10 cellular contexts compared by ENCODE assay signal in the genomic region with DNA sequence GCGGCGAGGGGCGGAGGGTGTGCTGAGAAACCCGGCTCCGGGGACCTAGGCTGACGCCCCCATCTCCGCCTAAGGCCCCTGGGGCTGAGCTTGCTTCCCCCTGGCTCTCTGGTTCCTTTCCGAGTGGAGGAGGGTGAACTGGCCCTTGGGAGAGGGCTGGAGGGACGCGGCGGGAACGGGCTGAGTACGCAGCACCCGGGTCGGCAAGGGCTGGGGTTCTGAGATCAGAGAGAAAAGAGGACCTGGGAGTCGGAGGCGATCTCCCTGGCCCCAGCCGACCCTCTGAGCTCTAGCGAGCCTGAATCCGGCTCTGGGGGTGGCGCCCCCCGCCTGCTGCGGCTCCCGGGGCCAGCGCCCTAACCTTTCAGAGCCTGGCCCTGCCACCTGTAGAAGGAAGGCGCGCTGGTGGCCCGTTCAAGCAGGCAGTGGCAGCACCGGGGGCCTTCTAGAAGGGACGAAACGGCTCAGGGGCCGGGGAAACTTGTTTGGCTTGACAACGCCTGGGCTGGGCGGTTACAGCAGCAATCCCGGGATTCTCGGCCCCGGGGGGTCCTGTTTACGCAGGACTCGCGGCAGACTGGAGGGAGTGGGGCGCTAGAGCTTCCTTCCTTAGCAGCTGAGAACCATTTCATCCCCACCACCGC.
DNase-seq lines count a peak whose midpoint lies in the region; ATAC-seq and TF ChIP-seq lines count a peak whose summit lies in the region.
"Had no signal": no experiment of that assay in that cellular context is flagged by ENCODE, and none has a peak within 500 bp of the region (broad histone marks: within the 10 kb centered on the region; RNA-seq: fewer than 3 reads in every experiment).

No MANE protein-coding gene starts in this region.

- no peaks in the 10 kb centered on the region for H3K36me3 Mint-ChIP-seq in activated naive CD8-positive, alpha-beta T cell treated with anti-CD3 and anti-CD28 coated beads, Interleukin-2, amount 10 ng/mL, durations not matched to agents 7 days and 5 days
- H3K36me3 Mint-ChIP-seq in activated naive CD8-positive, alpha-beta T cell treated with anti-CD3 and anti-CD28 coated beads, Interleukin-2, amount 50 U/mL, for 24 hours (ENCODE audit: low read depth), result no peaks in the 10 kb centered on the region
- no peaks in the 10 kb centered on the region for H3K36me3 Mint-ChIP-seq in type B pancreatic cell

- peaks cover 2% of the 10 kb centered on the region for H3K4me1 Mint-ChIP-seq in activated naive CD8-positive, alpha-beta T cell treated with anti-CD3 and anti-CD28 coated beads, Interleukin-2, amount 10 ng/mL, durations not matched to agents 7 days and 5 days
- peaks cover 8% of the 10 kb centered on the region for H3K4me1 Mint-ChIP-seq in activated naive CD8-positive, alpha-beta T cell treated with anti-CD3 and anti-CD28 coated beads, Interleukin-2, amount 50 U/mL, for 24 hours
- H3K4me1 Mint-ChIP-seq in type B pancreatic cell (ENCODE audit: unreplicated experiment), result peaks cover 22% of the 10 kb centered on the region

- H3K9ac ChIP-seq in adipocyte (ENCODE audit: low read length), result no peak overlapping the region

- DNase-seq in activated naive CD8-positive, alpha-beta T cell treated with anti-CD3 and anti-CD28 coated beads, Interleukin-2, amount 10 ng/mL, durations not matched to agents 7 days and 5 days, result peak; percentile 36
- no peak for DNase-seq in activated naive CD8-positive, alpha-beta T cell treated with anti-CD3 and anti-CD28 coated beads, Interleukin-2, amount 50 U/mL, for 24 hours
- DNase-seq in adipocyte (ENCODE audit: low read depth), result peak; percentile 50
- DNase-seq in type B pancreatic cell (ENCODE audit: extremely low spot score, unreplicated experiment), result no peak
- no peak for DNase-seq in activated effector memory CD4-positive, alpha-beta T cell treated with Interleukin-2 at 50 U/mL for 16 hours
- DNase-seq in activated naive CD4-positive, alpha-beta T cell treated with anti-CD3 and anti-CD28 coated beads, Interleukin-2, amount 50 U/mL, for 16 hours, result no peak
- DNase-seq in activated CD4-positive, CD25-positive, alpha-beta regulatory T cell treated with anti-CD3 and anti-CD28 coated beads, Interleukin-2, amount 50 U/mL, for 72 hours, result no peak
- DNase-seq: activated gamma-delta T cell treated with Interleukin-2 at 50 U/mL for 16 hours, GOT3 had no signal

- POLR2A ChIA-PET in activated naive CD8-positive, alpha-beta T cell treated with anti-CD3 and anti-CD28 coated beads, Interleukin-2, amount 10 ng/mL, durations not matched to agents 7 days and 5 days (lab: Charles Lee), result interaction anchor here (1.2 kb wide), 1 partner anchor 271 kb away, joined by 4 read pairs; the partner anchor contains the start of gene FOXD2

- no peak overlapping the region for H3K4me3 Mint-ChIP-seq in activated naive CD8-positive, alpha-beta T cell treated with anti-CD3 and anti-CD28 coated beads, Interleukin-2, amount 10 ng/mL, durations not matched to agents 7 days and 5 days
- H3K4me3 Mint-ChIP-seq in activated naive CD8-positive, alpha-beta T cell treated with anti-CD3 and anti-CD28 coated beads, Interleukin-2, amount 50 U/mL, for 24 hours, result no peak overlapping the region
- peak overlapping the region; percentile 83 for H3K4me3 Mint-ChIP-seq in type B pancreatic cell

- H3K27me3 ChIP-seq in adipocyte (replicated peaks; ENCODE audit: control insufficient read depth, insufficient read depth, low read length) (peaks cover 62% of the 10 kb centered on the region), layer of hippocampus (ENCODE audit: control insufficient read depth, insufficient read depth, low read length) (peaks cover 37% of the 10 kb centered on the region)

- no peaks in the 10 kb centered on the region for H3K9me3 ChIP-seq in adipocyte (ENCODE audit: control insufficient read depth, low read length)

- ATAC-seq in activated naive CD8-positive, alpha-beta T cell treated with anti-CD3 and anti-CD28 coated beads, Interleukin-2, amount 10 ng/mL, durations not matched to agents 7 days and 5 days (ENCODE audit: low read depth), result no peak
- no peak for ATAC-seq in activated naive CD8-positive, alpha-beta T cell treated with anti-CD3 and anti-CD28 coated beads, Interleukin-2, amount 50 U/mL, for 24 hours

- H3K9me3 Mint-ChIP-seq in activated naive CD8-positive, alpha-beta T cell treated with anti-CD3 and anti-CD28 coated beads, Interleukin-2, amount 10 ng/mL, durations not matched to agents 7 days and 5 days, result no peaks in the 10 kb centered on the region
- H3K9me3 Mint-ChIP-seq in activated naive CD8-positive, alpha-beta T cell treated with anti-CD3 and anti-CD28 coated beads, Interleukin-2, amount 50 U/mL, for 24 hours, result no peaks in the 10 kb centered on the region
- no peaks in the 10 kb centered on the region for H3K9me3 Mint-ChIP-seq in type B pancreatic cell

- H3K27ac ChIP-seq in layer of hippocampus (ENCODE audit: low read depth, low read length), result peak overlapping the region; percentile 58

- peak overlapping the region; percentile 58 for H3K27ac Mint-ChIP-seq in activated naive CD8-positive, alpha-beta T cell treated with anti-CD3 and anti-CD28 coated beads, Interleukin-2, amount 10 ng/mL, durations not matched to agents 7 days and 5 days
- H3K27ac Mint-ChIP-seq in activated naive CD8-positive, alpha-beta T cell treated with anti-CD3 and anti-CD28 coated beads, Interleukin-2, amount 50 U/mL, for 24 hours, result no peak overlapping the region
- H3K27ac Mint-ChIP-seq in type B pancreatic cell, result no peak overlapping the region

- H3K36me3 ChIP-seq in adipocyte (ENCODE audit: control insufficient read depth, insufficient read depth, low read length, severe bottlenecking), result no peaks in the 10 kb centered on the region

- peaks cover 25% of the 10 kb centered on the region for H3K4me1 ChIP-seq in adipocyte (ENCODE audit: control insufficient read depth, insufficient read depth, low read length)

- H3K4me3 ChIP-seq in adipocyte (ENCODE audit: low read length), result peak overlapping the region; percentile 39

- no peak for TF ChIP-seq CTCF in type B pancreatic cell (conservative IDR thresholded peaks at IDR 0.05)

- peaks cover 65% of the 10 kb centered on the region for H3K27me3 Mint-ChIP-seq in activated naive CD8-positive, alpha-beta T cell treated with anti-CD3 and anti-CD28 coated beads, Interleukin-2, amount 10 ng/mL, durations not matched to agents 7 days and 5 days
- peaks cover 78% of the 10 kb centered on the region for H3K27me3 Mint-ChIP-seq in activated naive CD8-positive, alpha-beta T cell treated with anti-CD3 and anti-CD28 coated beads, Interleukin-2, amount 50 U/mL, for 24 hours
- peaks cover 84% of the 10 kb centered on the region for H3K27me3 Mint-ChIP-seq in type B pancreatic cell

Comparison
In these comparisons a context has a peak if more than half of its experiments do, and no peak if none do; other contexts are left out.
1. DNase-seq: peak in activated naive CD8-positive, alpha-beta T cell treated with anti-CD3 and anti-CD28 coated beads, Interleukin-2, amount 10 ng/mL, durations not matched to agents 7 days and 5 days (single experiment) and adipocyte (single experiment); none in activated naive CD8-positive, alpha-beta T cell treated with anti-CD3 and anti-CD28 coated beads, Interleukin-2, amount 50 U/mL, for 24 hours (single experiment), type B pancreatic cell (single experiment), activated effector memory CD4-positive, alpha-beta T cell treated with Interleukin-2 at 50 U/mL for 16 hours (single experiment), activated naive CD4-positive, alpha-beta T cell treated with anti-CD3 and anti-CD28 coated beads, Interleukin-2, amount 50 U/mL, for 16 hours (single experiment) and activated CD4-positive, CD25-positive, alpha-beta regulatory T cell treated with anti-CD3 and anti-CD28 coated beads, Interleukin-2, amount 50 U/mL, for 72 hours (single experiment).